25 cellular contexts compared by ENCODE assay signal in the genomic region with DNA sequence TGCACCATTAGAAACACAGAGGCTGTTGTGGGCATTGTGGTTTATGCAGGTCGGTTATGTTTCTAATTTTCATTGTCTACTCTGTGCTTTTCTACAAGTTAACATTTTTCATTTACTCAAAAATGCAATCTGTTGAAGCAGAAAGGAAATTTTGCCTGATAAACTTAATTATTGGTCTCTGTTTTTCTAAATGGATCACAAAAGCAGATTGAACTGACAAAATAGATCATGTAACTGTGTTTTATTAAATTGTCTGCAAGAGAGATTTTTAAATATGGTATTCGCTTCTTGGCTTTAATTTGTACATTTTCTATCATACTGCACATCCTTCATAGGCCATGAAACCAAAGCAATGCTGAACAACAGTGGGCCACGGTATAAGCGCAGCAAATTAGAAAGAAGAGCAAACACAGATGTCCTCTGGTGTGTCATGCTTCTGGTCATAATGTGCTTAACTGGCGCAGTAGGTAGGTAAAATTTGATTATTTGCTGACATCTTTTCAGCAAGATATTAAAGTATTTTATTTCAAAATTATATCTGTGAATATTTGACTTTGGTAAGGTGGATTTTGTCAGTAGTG.
"Had no signal": no experiment of that assay in that cellular context is flagged by ENCODE, and none has a peak within 500 bp of the region (broad histone marks: within the 10 kb centered on the region; RNA-seq: fewer than 3 reads in every experiment).

No MANE protein-coding gene starts in this region.

- H3K4me1 Mint-ChIP-seq: nephron progenitor cell had no signal

- H3K36me3 ChIP-seq: gastrocnemius medialis, prostate gland, thyroid gland had no signal

- H3K9me3 Mint-ChIP-seq: endodermal cell; nephron progenitor cell; stimulated activated effector memory CD8-positive, alpha-beta T cell treated with anti-CD3 and anti-CD28 coated beads, Interleukin-12 subunit alpha, Interleukin-12 subunit beta, amount 100 ng/mL, for 72 hours had no signal

- H3K27ac ChIP-seq: epithelial cell of prostate, gastrocnemius medialis, left lung, prostate gland, right atrium auricular region, stomach, thyroid gland, vagina had no signal

- H3K27me3 ChIP-seq: gastrocnemius medialis, left lung, right atrium auricular region, stomach, thyroid gland, vagina had no signal

- H3K4me3 Mint-ChIP-seq: endodermal cell; mesothelial cell of epicardium; naive B cell; nephron progenitor cell; stimulated activated effector memory CD8-positive, alpha-beta T cell treated with anti-CD3 and anti-CD28 coated beads, Interleukin-12 subunit alpha, Interleukin-12 subunit beta, amount 100 ng/mL, for 72 hours had no signal

- H3K9me3 ChIP-seq: gastrocnemius medialis, left lung, mucosa of descending colon, prostate gland, right atrium auricular region, thyroid gland, vagina had no signal

- ATAC-seq: esophagus mucosa; gastrocnemius medialis; left cardiac atrium; left lung; mucosa of descending colon; sciatic nerve; stimulated activated effector memory CD8-positive, alpha-beta T cell treated with anti-CD3 and anti-CD28 coated beads, Interleukin-12 subunit alpha, Interleukin-12 subunit beta, amount 100 ng/mL, for 72 hours had no signal

- DNase-seq: cortex of kidney; endodermal cell; foreskin fibroblast; gastrocnemius medialis; head of caudate nucleus; left cardiac atrium; left lung; mesenchymal stem cell; mucosa of descending colon; naive B cell; nephron progenitor cell; nucleus accumbens; stimulated activated CD4-positive, alpha-beta T cell treated with anti-CD3 and anti-CD28 coated beads, Interleukin-2, amount 100 ng/mL, for 24 hours; stimulated activated CD4-positive, alpha-beta T cell treated with anti-CD3 and anti-CD28 coated beads, Interleukin-4, amount 100 ng/mL, for 24 hours; stimulated activated naive CD4-positive, alpha-beta T cell treated with Interleukin-2 at 50 U/mL for 16 hours; stomach; thyroid gland had no signal

- H3K4me3 ChIP-seq: gastrocnemius medialis, left lung, mucosa of descending colon, prostate gland, right atrium auricular region, stomach, thyroid gland, vagina had no signal

- H3K27me3 Mint-ChIP-seq: naive B cell had no signal

- H3K27ac Mint-ChIP-seq: endodermal cell; mesothelial cell of epicardium; nephron progenitor cell; stimulated activated effector memory CD8-positive, alpha-beta T cell treated with anti-CD3 and anti-CD28 coated beads, Interleukin-12 subunit alpha, Interleukin-12 subunit beta, amount 100 ng/mL, for 72 hours had no signal

- H3K4me1 ChIP-seq: gastrocnemius medialis, prostate gland had no signal

- H3K36me3 Mint-ChIP-seq: stimulated activated effector memory CD8-positive, alpha-beta T cell treated with anti-CD3 and anti-CD28 coated beads, Interleukin-12 subunit alpha, Interleukin-12 subunit beta, amount 100 ng/mL, for 72 hours had no signal
